Comparison of ENCODE assay signal across 7 cellular contexts in the genomic region with DNA sequence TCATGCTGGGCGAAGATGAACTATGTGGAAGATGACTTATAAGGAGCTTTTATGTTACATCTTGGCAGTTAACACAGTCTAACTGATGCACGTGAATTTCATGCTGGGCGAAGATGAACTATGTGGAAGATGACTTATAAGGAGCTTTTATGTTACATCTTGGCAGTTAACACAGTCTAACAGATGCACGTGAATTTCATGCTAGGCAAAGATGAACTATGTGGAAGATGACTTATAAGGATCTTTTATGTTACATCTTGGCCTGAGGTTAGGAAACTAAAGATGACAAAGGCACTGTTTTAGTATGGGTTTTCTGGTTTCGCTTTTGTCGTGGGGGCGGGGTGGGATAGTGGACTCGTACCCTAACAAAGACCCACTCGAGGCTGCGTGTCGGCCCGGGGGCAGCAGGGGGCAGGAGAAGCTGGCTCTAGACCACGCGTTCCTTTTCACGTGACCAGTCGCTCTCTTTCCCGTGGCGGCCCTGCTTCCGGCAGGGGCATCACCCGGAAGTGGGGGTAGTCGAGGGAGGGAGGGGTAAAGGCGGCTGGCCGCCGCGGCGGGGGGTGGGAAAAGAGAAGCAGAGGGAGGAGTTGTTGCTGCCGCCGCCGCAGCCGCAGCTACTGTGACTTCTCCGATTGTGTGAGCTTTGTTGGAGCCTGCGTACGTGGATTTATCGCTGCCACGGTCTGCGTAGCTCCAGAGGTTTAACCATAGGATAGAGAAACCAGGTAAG. TPM values are rescaled to one million over a fixed set of nuclear protein-coding genes. Genes with fewer than 3 reads are reported as not detected.
DNase-seq lines count a peak whose midpoint lies in the region; ATAC-seq, FAIRE-seq and TF ChIP-seq lines count a peak whose summit lies in the region.

A gene (plus strand): TSS at position 586 of the 733 bp plus-strand sequence. CDS start 60,949 bp downstream, outside the sequence.

- H3K4me3 ChIP-seq in GM12878 (peak within 1 kb of the TSS; percentile 71), iPS DF 6.9 (ENCODE audit: low read length) (peak within 1 kb of the TSS; percentile 85; the same call in 1 of the 2 replicates), gastrocnemius medialis (peak within 1 kb of the TSS; percentile 62 to 69 (median 65))

- no TSS peak for BruUV-seq in GM12878 (replicated peaks; lab: Mats Ljungman, UMichigan)

- H3K9ac ChIP-seq in GM12878 (ENCODE audit: control insufficient read depth, insufficient read depth, low read length), result peak within 1 kb of the TSS; percentile 59

- H3K4me1 ChIP-seq in GM12878 (ENCODE audit: control insufficient read depth, insufficient read depth, low read length) (no peaks in the 10 kb centered on the region), iPS DF 6.9 (ENCODE audit: control insufficient read depth, insufficient read depth, low read length) (no peaks in the 10 kb centered on the region), gastrocnemius medialis (peaks cover 14% of the 10 kb centered on the region in 2 donors)

- H3K27ac ChIP-seq in GM12878 (ENCODE audit: control insufficient read depth, insufficient read depth) (peak within 1 kb of the TSS; percentile 62), iPS DF 6.9 (ENCODE audit: low read length) (no peak within 1 kb of the TSS), gastrocnemius medialis (peak within 1 kb of the TSS; percentile 78 to 91 (median 87))

- H2AFZ ChIP-seq in GM12878 (ENCODE audit: control insufficient read depth, low read depth, low read length), result peak within 1 kb of the TSS; percentile 72

- peaks cover 33% of the 10 kb centered on the region for H3K79me2 ChIP-seq in GM12878 (ENCODE audit: control insufficient read depth, insufficient read depth, low read length)

- peak; percentile 68 for TF ChIP-seq RAD21 in GM12878 (IDR thresholded peaks at IDR 0.05; ENCODE audit: insufficient read depth, low read depth, low read length)

- intact Hi-C loops in GM12878 (cut with micrococcal nuclease; ENCODE audit: unreplicated experiment) (loop anchor here (1.0 kb wide), 2 partner anchors 114 to 182 kb away; no protein-coding TSS in a partner anchor), gastrocnemius medialis (cut with DNase I; ENCODE audit: low total_unique reads) (loop anchor here (2.0 to 5.0 kb wide), 2 partner anchors 112 to 195 kb away; a partner anchor contains a TSS)

- FAIRE-seq in GM12878 (lab: Jason Lieb, UNC), result peak; percentile 74

- SMC1A ChIA-PET in GM12878 (lab: Charles Lee; ENCODE audit: uncharacterized antibody, unreplicated experiment), result interaction anchor here (0.6 to 2.6 kb wide), 12 partner anchors 8 to 1055 kb away, joined by 3 to 13 read pairs (median 5); a partner anchor contains a TSS

- CTCF ChIA-PET in GM12878 (lab: Yijun Ruan, JAX), result interaction anchor here (0.6 to 4.4 kb wide), 12 partner anchors 9 to 1541 kb away, joined by 3 to 44 read pairs (median 4); a partner anchor contains a TSS

- RAD21 ChIA-PET in GM12878 (lab: Charles Lee; ENCODE audit: unreplicated experiment), result interaction anchor here (0.6 to 3.0 kb wide), 12 partner anchors 10 to 530 kb away, joined by 3 to 31 read pairs (median 6); a partner anchor contains a TSS

- POLR2A ChIA-PET in GM12878 (lab: Charles Lee), result interaction anchor here (0.8 to 2.9 kb wide), 6 partner anchors 9 to 227 kb away, joined by 3 to 11 read pairs (median 4); a partner anchor contains a TSS

- no peaks in the 10 kb centered on the region for H3K9me3 ChIP-seq in GM12878 (replicated peaks; ENCODE audit: control insufficient read depth, insufficient read depth, low read length)
- no peaks in the 10 kb centered on the region for H3K9me3 ChIP-seq in iPS DF 6.9 (ENCODE audit: control insufficient read depth, insufficient read depth, low read length)
- H3K9me3 ChIP-seq in gastrocnemius medialis, result no peaks in the 10 kb centered on the region

- H3K36me3 ChIP-seq in GM12878 (ENCODE audit: control insufficient read depth in 2 of 2, insufficient read depth in 2 of 2, low read length in 1 of 2) (no peaks in the 10 kb centered on the region), iPS DF 6.9 (ENCODE audit: control insufficient read depth, insufficient read depth, low read length) (no peaks in the 10 kb centered on the region), gastrocnemius medialis (no peaks in the 10 kb centered on the region)

- TF ChIP-seq EP300 in GM12878 (IDR thresholded peaks at IDR 0.05; ENCODE audit: borderline replicate concordance in 1 of 2, control insufficient read depth in 1 of 2, low read depth in 2 of 2, low read length in 2 of 2), result no peak

- H4K20me1 ChIP-seq in GM12878 (ENCODE audit: control insufficient read depth, insufficient read depth), result no peaks in the 10 kb centered on the region

- TF ChIP-seq CTCF in GM12878 (IDR thresholded peaks at IDR 0.05 in 2 of 3, conservative IDR thresholded peaks at IDR 0.05 in 1 of 3; ENCODE audit: control insufficient read depth in 2 of 3, extremely low read depth in 1 of 3, insufficient read depth in 1 of 3, low read depth in 3 of 3, low read length in 3 of 3) (peak; percentile 53 to 68 (median 65)), gastrocnemius medialis (IDR thresholded peaks at IDR 0.05 in 4 of 5, conservative IDR thresholded peaks at IDR 0.05 in 1 of 5) (peak; percentile 25 to 65 (median 59))

- peak; percentile 83 for ATAC-seq in GM18517 (IDR thresholded peaks at IDR 0.05; ENCODE audit: unreplicated experiment)
- peak; percentile 95 for ATAC-seq in HG03039 (IDR thresholded peaks at IDR 0.05; ENCODE audit: unreplicated experiment)
- peak; percentile 93 for ATAC-seq in GM12878
- ATAC-seq in gastrocnemius medialis, result peak; percentile 95 to 98

- WGBS in GM12878 (ENCODE audit: insufficient coverage, insufficient replicate concordance, low lambda C conversion rate, missing lambda C conversion rate), result 27% methylated on average over 29 of the region's 36 CpGs
- no CpG with 5 or more reads among the region's 36 CpGs for WGBS in iPS DF 6.9 (ENCODE audit: insufficient coverage, insufficient read length)

- peak within 1 kb of the TSS; percentile 69 for H3K4me2 ChIP-seq in GM12878 (ENCODE audit: control insufficient read depth, insufficient read depth)

- H3K27me3 ChIP-seq in GM12878 (replicated peaks in 1 of 2; ENCODE audit: control insufficient read depth in 2 of 2, insufficient read depth in 2 of 2, low read length in 1 of 2) (no peaks in the 10 kb centered on the region), iPS DF 6.9 (ENCODE audit: control insufficient read depth, insufficient read depth, low read length) (no peaks in the 10 kb centered on the region), gastrocnemius medialis (no peaks in the 10 kb centered on the region)

- peak; percentile 61 for DNase-seq in NCI-H2029 treated with DMSO at 0.1 percent for 48 hours (lab: John Stamatoyannopoulos, UW)
- peak; percentile 57 for DNase-seq in T1000 (lab: John Stamatoyannopoulos, UW)
- peak; percentile 69 for DNase-seq in GM12878 (ENCODE audit: low read depth, low spot score)
- DNase-seq in iPS DF 6.9 (ENCODE audit: low read depth, low spot score), result peak; percentile 41
- DNase-seq in gastrocnemius medialis, result peak; percentile 77 to 86

- peak; percentile 74 for TF ChIP-seq POLR2A in GM12878 (IDR thresholded peaks at IDR 0.05; ENCODE audit: low read depth, low read length)
- peak; percentile 50 to 56 for TF ChIP-seq POLR2A in gastrocnemius medialis (IDR thresholded peaks at IDR 0.05)

- in situ Hi-C loops in GM12878 (cut with MboI) (no loop called here), gastrocnemius medialis (cut with MboI; ENCODE audit: low sequenced_read_pairs in 4 of 4) (loop anchor here in 2 of 4 donors (10.0 to 25.0 kb wide), 2 partner anchors 115 to 202 kb away; a partner anchor contains a TSS)

TF ChIP-seq in GM12878, 131 proteins besides CTCF, POLR2A, EP300 and RAD21 (continues in another document):
- no peak; the same call in 1 of the 2 replicates for TF ChIP-seq NBN (IDR thresholded peaks at IDR 0.05)
- TF ChIP-seq, protein P1, sequence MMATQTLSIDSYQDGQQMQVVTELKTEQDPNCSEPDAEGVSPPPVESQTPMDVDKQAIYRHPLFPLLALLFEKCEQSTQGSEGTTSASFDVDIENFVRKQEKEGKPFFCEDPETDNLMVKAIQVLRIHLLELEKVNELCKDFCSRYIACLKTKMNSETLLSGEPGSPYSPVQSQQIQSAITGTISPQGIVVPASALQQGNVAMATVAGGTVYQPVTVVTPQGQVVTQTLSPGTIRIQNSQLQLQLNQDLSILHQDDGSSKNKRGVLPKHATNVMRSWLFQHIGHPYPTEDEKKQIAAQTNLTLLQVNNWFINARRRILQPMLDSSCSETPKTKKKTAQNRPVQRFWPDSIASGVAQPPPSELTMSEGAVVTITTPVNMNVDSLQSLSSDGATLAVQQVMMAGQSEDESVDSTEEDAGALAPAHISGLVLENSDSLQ (IDR thresholded peaks at IDR 0.05), result no peak
- TF ChIP-seq, protein P2, sequence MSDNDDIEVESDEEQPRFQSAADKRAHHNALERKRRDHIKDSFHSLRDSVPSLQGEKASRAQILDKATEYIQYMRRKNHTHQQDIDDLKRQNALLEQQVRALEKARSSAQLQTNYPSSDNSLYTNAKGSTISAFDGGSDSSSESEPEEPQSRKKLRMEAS (IDR thresholded peaks at IDR 0.05; ENCODE audit: low read depth, low read length), result peak; percentile 43; the same call in 1 of the 2 replicates
- TF ChIP-seq CBX3 (IDR thresholded peaks at IDR 0.05; ENCODE audit: borderline replicate concordance, low read depth), result no peak
- no peak for TF ChIP-seq JUND (IDR thresholded peaks at IDR 0.05; ENCODE audit: low read depth, low read length)
- no peak for TF ChIP-seq NR2C2 (IDR thresholded peaks at IDR 0.05; ENCODE audit: borderline replicate concordance, control insufficient read depth, insufficient read length, low read depth)
- no peak; the same call in 1 of the 2 replicates for TF ChIP-seq RUNX3 (IDR thresholded peaks at IDR 0.05; ENCODE audit: low read length)

RNA-seq across cellular contexts. Expression of the gene that starts here (rescaled TPM):
- 52.3 and 59.4 TPM in 2 replicates for total RNA-seq in GM12878 (2013; cell fraction: nucleolus; rRNA removed)
- total RNA-seq in GM12878 (2014; rRNA removed) (8.8 and 11.3 TPM in 2 replicates), GM12878 (2014; rRNA removed; fragmentation: Illumina TruSeq; extraction: Trizol) (12.0 and 12.9 TPM in 2 replicates), GM12878 (2021) (9.2 and 9.3 TPM in 2 replicates), gastrocnemius medialis (1 to 10 TPM; 4.0 to 6.3 (median 5.1) TPM)
- 2.8 TPM for polyA plus RNA-seq in GM12878 (2011; ENCODE audit: low read depth)
- polyA plus RNA-seq in GM12878 (2011; rRNA removed) (11.4 and 16.9 TPM in 2 replicates), GM12878 (2014; fragmentation: Illumina TruSeq; extraction: Trizol) (7.5 and 9.4 TPM in 2 replicates), GM12878 (2014; fragmentation: Nextera tagmentation; extraction: Ambion mirVana) (1 to 10 TPM; 2.5 to 3.7 TPM), GM12878 (2014; rRNA removed) (4.1 and 5.2 TPM in 2 replicates), GM12878 (2016; fragmentation: Nextera tagmentation; extraction: Ambion mirVana) (1 to 10 TPM; 6.5 to 7.7 TPM)
- polyA plus RNA-seq in GM12878 (2011; cell fraction: cytosol; rRNA removed), result 4.6 and 6.0 TPM in 2 replicates
- 7.0 and 7.1 TPM in 2 replicates for polyA plus RNA-seq in GM12878 (2011; cell fraction: nucleus; rRNA removed)
- 3.8 and 6.9 TPM in 2 replicates for polyA plus RNA-seq in GM12878 (2012)
- 22.4 and 35.4 TPM in 2 replicates for polyA minus RNA-seq in GM12878 (2011; rRNA and poly(A)+ RNA removed)
- polyA minus RNA-seq in GM12878 (2011; cell fraction: cytosol; rRNA and poly(A)+ RNA removed), result 10.3 and 10.5 TPM in 2 replicates
- 11.0 and 14.1 TPM in 2 replicates for polyA minus RNA-seq in GM12878 (2011; cell fraction: nucleus; rRNA and poly(A)+ RNA removed)
